1 cellular context compared by ENCODE assay signal in genomic region chr13:97425570-97425969, GRCh38.
TF ChIP-seq lines count a peak whose summit lies in the region.

No MANE protein-coding gene starts in this region.

TF ChIP-seq in IMR-90, 13 proteins besides CTCF, POLR2A, EP300 and RAD21 (continued from another document):
- no peak for TF ChIP-seq RCOR1 (IDR thresholded peaks at IDR 0.05; ENCODE audit: insufficient replicate concordance, low read length)
- no peak for TF ChIP-seq USF2 (IDR thresholded peaks at IDR 0.05; ENCODE audit: low read depth, low read length)
- no peak for TF ChIP-seq MAZ (IDR thresholded peaks at IDR 0.05; ENCODE audit: borderline replicate concordance, low read depth, low read length)
- TF ChIP-seq NFE2L2 (IDR thresholded peaks at IDR 0.05; ENCODE audit: low read depth, low read length), result no peak
- no peak for TF ChIP-seq MAFK (IDR thresholded peaks at IDR 0.05; ENCODE audit: low read depth, low read length)
- TF ChIP-seq SMC3 (IDR thresholded peaks at IDR 0.05; ENCODE audit: low read depth, low read length), result no peak
- TF ChIP-seq CHD1 (IDR thresholded peaks at IDR 0.05; ENCODE audit: low read depth, low read length), result no peak
- TF ChIP-seq RFX5 (IDR thresholded peaks at IDR 0.05; ENCODE audit: low read depth, low read length), result no peak
- no peak for TF ChIP-seq FOS (IDR thresholded peaks at IDR 0.05; ENCODE audit: low read depth, low read length)
- TF ChIP-seq ELK1 (IDR thresholded peaks at IDR 0.05; ENCODE audit: borderline replicate concordance, low read depth, low read length), result no peak
- TF ChIP-seq CEBPB (IDR thresholded peaks at IDR 0.05; ENCODE audit: low read depth, low read length), result no peak
- TF ChIP-seq MXI1 (IDR thresholded peaks at IDR 0.05; ENCODE audit: borderline replicate concordance, low read depth, low read length), result no peak
